In genomic region chr10:102507521-102507920, GRCh38 we compare ENCODE assay signal across 19 cellular contexts. TPM values are rescaled to one million over a fixed set of nuclear protein-coding genes. Genes with fewer than 3 reads are reported as not detected.
"Had no signal": no experiment of that assay in that cellular context is flagged by ENCODE, and none has a peak within 500 bp of the region (broad histone marks: within the 10 kb centered on the region; RNA-seq: fewer than 3 reads in every experiment).

No MANE protein-coding gene starts in this region.

- ATAC-seq: activated CD8-positive, alpha-beta T cell treated with anti-CD3 and anti-CD28 coated beads for 36 hours; activated T-cell treated with anti-CD3 and anti-CD28 coated beads, Interleukin-2, amount 50 U/mL, for 4 hours; heart right ventricle; lower lobe of right lung; pancreas had no signal

- DNase-seq: activated B cell treated with CpG ODN at 0.5 μM for 24 hours; activated CD4-positive, alpha-beta T cell treated with anti-CD3 and anti-CD28 coated beads for 48 hours; activated CD8-positive, alpha-beta T cell treated with anti-CD3 and anti-CD28 coated beads for 36 hours; activated effector memory CD4-positive, alpha-beta T cell treated with Interleukin-2 at 50 U/mL for 16 hours; activated naive CD4-positive, alpha-beta T cell treated with anti-CD3 and anti-CD28 coated beads, Interleukin-2, amount 50 U/mL, for 16 hours; activated T-cell treated with anti-CD3 and anti-CD28 coated beads, Interleukin-2, amount 50 U/mL, for 4 hours; adrenal gland; caudate nucleus; colonic mucosa; heart right ventricle; lower lobe of right lung; pancreas; retina; stimulated activated CD4-positive, alpha-beta T cell treated with anti-CD3 and anti-CD28 coated beads, Interleukin-4, amount 100 ng/mL, for 24 hours; stimulated activated naive CD4-positive, alpha-beta T cell treated with Interleukin-2 at 50 U/mL for 16 hours; transverse colon had no signal

- H3K27ac Mint-ChIP-seq: activated B cell treated with CpG ODN at 0.5 μM for 24 hours; activated CD8-positive, alpha-beta T cell treated with anti-CD3 and anti-CD28 coated beads for 36 hours; mesothelial cell of epicardium had no signal

- H3K9me3 ChIP-seq: adrenal gland, colonic mucosa, esophagus muscularis mucosa, heart right ventricle, lower lobe of right lung, pancreas, transverse colon had no signal

- FAIRE-seq: pancreas had no signal

- H3K9me3 Mint-ChIP-seq: activated B cell treated with CpG ODN at 0.5 μM for 24 hours; activated CD8-positive, alpha-beta T cell treated with anti-CD3 and anti-CD28 coated beads for 36 hours; activated T-cell treated with anti-CD3 and anti-CD28 coated beads, Interleukin-2, amount 50 U/mL, for 4 hours; mesothelial cell of epicardium had no signal

- H3K27me3 Mint-ChIP-seq: activated B cell treated with CpG ODN at 0.5 μM for 24 hours; activated CD8-positive, alpha-beta T cell treated with anti-CD3 and anti-CD28 coated beads for 36 hours had no signal

- H3K27ac ChIP-seq: adrenal gland, colonic mucosa, esophagus muscularis mucosa, pancreas, transverse colon had no signal

- H3K4me3 Mint-ChIP-seq: activated B cell treated with CpG ODN at 0.5 μM for 24 hours; activated CD8-positive, alpha-beta T cell treated with anti-CD3 and anti-CD28 coated beads for 36 hours; activated T-cell treated with anti-CD3 and anti-CD28 coated beads, Interleukin-2, amount 50 U/mL, for 4 hours; mesothelial cell of epicardium had no signal

- H3K4me3 ChIP-seq: adrenal gland, colonic mucosa, esophagus muscularis mucosa, heart right ventricle, lower lobe of right lung, pancreas, transverse colon had no signal

- H3K36me3 ChIP-seq: colonic mucosa, pancreas had no signal

- H3K27me3 ChIP-seq: adrenal gland, colonic mucosa, esophagus muscularis mucosa, heart right ventricle, pancreas, transverse colon had no signal

RNA-seq across cellular contexts. Expression of gene C10orf95, which starts 56.2 kb away (rescaled TPM):
- total RNA-seq: fibroblast of villous mesenchyme, heart right ventricle, mesothelial cell of epicardium had no signal
